ENCODE assay signal across 8 cellular contexts in the genomic region with DNA sequence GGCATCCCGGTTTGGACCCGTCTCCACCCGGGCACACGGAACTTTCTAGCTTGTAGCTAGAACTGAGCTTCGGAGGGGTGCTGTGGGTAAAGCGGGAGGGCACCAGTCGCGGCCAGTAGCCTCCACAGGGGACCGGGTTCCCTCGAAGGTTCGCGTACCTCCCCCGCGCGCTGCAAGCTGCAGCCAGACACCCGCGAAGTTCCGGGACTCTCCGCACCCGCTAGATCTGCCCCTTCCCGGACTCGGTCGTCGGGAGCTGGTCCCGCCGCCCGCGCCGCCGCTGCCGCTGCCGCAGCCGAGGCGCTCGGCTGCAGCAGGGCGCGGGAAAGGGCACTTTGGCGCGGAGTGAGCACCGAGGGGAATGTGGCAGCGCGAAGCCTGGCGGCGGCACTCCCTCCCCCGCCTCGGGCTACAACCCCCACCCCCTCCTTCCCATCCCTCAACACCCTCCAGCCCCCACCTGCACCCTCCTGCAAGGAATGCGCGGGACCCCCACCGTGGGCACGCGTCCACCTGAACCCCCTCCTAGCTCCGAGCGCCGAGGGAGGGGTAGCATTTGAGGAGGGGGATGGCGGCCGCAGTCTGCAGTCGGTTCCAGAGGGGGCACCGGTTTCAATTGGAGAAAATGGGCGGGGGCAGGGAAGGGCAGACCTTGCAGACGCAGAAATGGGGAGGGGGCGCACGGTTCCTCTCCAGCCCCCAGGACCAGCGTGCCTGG. TPM values are rescaled to one million over a fixed set of nuclear protein-coding genes. Genes with fewer than 3 reads are reported as not detected.
A peak's percentile ranks its signal among the peaks of the same experiment; 100 is the strongest.
DNase-seq lines count a peak whose midpoint lies in the region; ATAC-seq and TF ChIP-seq lines count a peak whose summit lies in the region.

No MANE protein-coding gene starts in this region.

- H3K4me3 ChIP-seq in testis (peak overlapping the region; percentile 40 to 56), thyroid gland (replicated peaks in 1 of 3) (peak overlapping the region in 1 of 3 donors; percentile 6)

- TF ChIP-seq POLR2A in testis (IDR thresholded peaks at IDR 0.05) (no peak), thyroid gland (IDR thresholded peaks at IDR 0.05) (no peak)

- POLR2A ChIA-PET in activated CD4-positive, alpha-beta memory T cell treated with anti-CD3 and anti-CD28 coated beads, Interleukin-2, amount 10 ng/mL, durations not matched to agents 7 days and 5 days (lab: Charles Lee) = no interaction called here

- no peaks in the 10 kb centered on the region for H3K36me3 ChIP-seq in testis (ENCODE audit: low read depth, missing control alignments)
- H3K36me3 ChIP-seq in thyroid gland = no peaks in the 10 kb centered on the region

- H3K9me3 Mint-ChIP-seq in activated CD4-positive, alpha-beta T cell treated with anti-CD3 and anti-CD28 coated beads, Interleukin-2, amount 10 ng/mL, durations not matched to agents 24 days and 14 days = no peaks in the 10 kb centered on the region
- H3K9me3 Mint-ChIP-seq in activated CD4-positive, alpha-beta memory T cell treated with anti-CD3 and anti-CD28 coated beads, Interleukin-2, amount 10 ng/mL, durations not matched to agents 7 days and 5 days = no peaks in the 10 kb centered on the region

- peak overlapping the region; percentile 76 for H3K4me3 Mint-ChIP-seq in activated CD4-positive, alpha-beta T cell treated with anti-CD3 and anti-CD28 coated beads, Interleukin-2, amount 10 ng/mL, durations not matched to agents 24 days and 14 days
- H3K4me3 Mint-ChIP-seq in activated CD4-positive, alpha-beta memory T cell treated with anti-CD3 and anti-CD28 coated beads, Interleukin-2, amount 10 ng/mL, durations not matched to agents 7 days and 5 days = peak overlapping the region; percentile 48

- CTCF ChIA-PET in activated CD4-positive, alpha-beta memory T cell treated with anti-CD3 and anti-CD28 coated beads, Interleukin-2, amount 10 ng/mL, durations not matched to agents 7 days and 5 days (lab: Charles Lee) = interaction anchor here (0.8 to 1.7 kb wide), 2 partner anchors 531 to 533 kb away, joined by 3 to 12 read pairs; no protein-coding TSS in a partner anchor

- no peak overlapping the region for H3K27ac Mint-ChIP-seq in activated CD4-positive, alpha-beta T cell treated with anti-CD3 and anti-CD28 coated beads, Interleukin-2, amount 10 ng/mL, durations not matched to agents 24 days and 14 days
- H3K27ac Mint-ChIP-seq in activated CD4-positive, alpha-beta memory T cell treated with anti-CD3 and anti-CD28 coated beads, Interleukin-2, amount 10 ng/mL, durations not matched to agents 7 days and 5 days = no peak overlapping the region

- no peak for ATAC-seq in GM19467 (IDR thresholded peaks at IDR 0.05; ENCODE audit: unreplicated experiment)

- H3K27me3 Mint-ChIP-seq in activated CD4-positive, alpha-beta T cell treated with anti-CD3 and anti-CD28 coated beads, Interleukin-2, amount 10 ng/mL, durations not matched to agents 24 days and 14 days = peaks cover 67% of the 10 kb centered on the region
- peaks cover 60% of the 10 kb centered on the region for H3K27me3 Mint-ChIP-seq in activated CD4-positive, alpha-beta memory T cell treated with anti-CD3 and anti-CD28 coated beads, Interleukin-2, amount 10 ng/mL, durations not matched to agents 7 days and 5 days

- intact Hi-C loops in activated CD4-positive, alpha-beta T cell treated with anti-CD3 and anti-CD28 coated beads, Interleukin-2, amount 10 ng/mL, durations not matched to agents 24 days and 14 days (cut with micrococcal nuclease) = no loop called here
- intact Hi-C loops in testis (cut with DNase I; ENCODE audit: low total_unique reads) = loop anchor here (10.0 kb wide), 1 partner anchor 429 kb away; no protein-coding TSS in a partner anchor
- intact Hi-C loops in thyroid gland (cut with DNase I) = no loop called here

- H3K27ac ChIP-seq in testis (no peak overlapping the region), thyroid gland (no peak overlapping the region)

- H3K27me3 ChIP-seq in testis = no peaks in the 10 kb centered on the region
- peaks cover 33% of the 10 kb centered on the region for H3K27me3 ChIP-seq in thyroid gland

- WGBS in testis, 2 donors = 1% methylated on average over 28 to 61 of the region's 63 CpGs
- 1 to 2% methylated on average over 27 to 34 of the region's 63 CpGs for WGBS in thyroid gland, 2 donors

- peak; percentile 57 for DNase-seq in activated CD4-positive, alpha-beta T cell treated with anti-CD3 and anti-CD28 coated beads, Interleukin-2, amount 10 ng/mL, durations not matched to agents 24 days and 14 days
- DNase-seq in activated CD4-positive, alpha-beta T cell treated with anti-CD3 and anti-CD28 coated beads, Interleukin-2, amount 50 U/mL, for 1 hour = no peak
- no peak for DNase-seq in activated CD4-positive, alpha-beta memory T cell treated with anti-CD3 and anti-CD28 coated beads, Interleukin-2, amount 10 ng/mL, durations not matched to agents 7 days and 5 days
- DNase-seq in iPS-NIHi7 (ENCODE audit: extremely low spot score) (peak; percentile 27), testis (peak; percentile 22), thyroid gland (no peak), cortex of kidney (lab: John Stamatoyannopoulos, UW) (no peak)

- H3K4me1 ChIP-seq in testis (peaks cover 19% of the 10 kb centered on the region), thyroid gland (peaks cover 16 to 26% of the 10 kb centered on the region in 2 donors)

- peaks cover 2% of the 10 kb centered on the region for H3K36me3 Mint-ChIP-seq in activated CD4-positive, alpha-beta T cell treated with anti-CD3 and anti-CD28 coated beads, Interleukin-2, amount 10 ng/mL, durations not matched to agents 24 days and 14 days (ENCODE audit: low read depth)
- no peaks in the 10 kb centered on the region for H3K36me3 Mint-ChIP-seq in activated CD4-positive, alpha-beta memory T cell treated with anti-CD3 and anti-CD28 coated beads, Interleukin-2, amount 10 ng/mL, durations not matched to agents 7 days and 5 days (ENCODE audit: low read depth)

- H3K9me3 ChIP-seq in testis (no peaks in the 10 kb centered on the region), thyroid gland (no peaks in the 10 kb centered on the region)

- H3K4me1 Mint-ChIP-seq in activated CD4-positive, alpha-beta T cell treated with anti-CD3 and anti-CD28 coated beads, Interleukin-2, amount 10 ng/mL, durations not matched to agents 24 days and 14 days = peaks cover 5% of the 10 kb centered on the region
- peaks cover 7% of the 10 kb centered on the region for H3K4me1 Mint-ChIP-seq in activated CD4-positive, alpha-beta memory T cell treated with anti-CD3 and anti-CD28 coated beads, Interleukin-2, amount 10 ng/mL, durations not matched to agents 7 days and 5 days

- TF ChIP-seq CTCF in testis (IDR thresholded peaks at IDR 0.05) (no peak), thyroid gland (IDR thresholded peaks at IDR 0.05) (no peak)

RNA-seq across cellular contexts. Expression of gene CSMD2, which starts 1.1 kb away (rescaled TPM):
- total RNA-seq in activated CD4-positive, alpha-beta T cell treated with anti-CD3 and anti-CD28 coated beads, Interleukin-2, amount 10 ng/mL, durations not matched to agents 24 days and 14 days = not detected in 2 replicates
- total RNA-seq in activated CD4-positive, alpha-beta memory T cell treated with anti-CD3 and anti-CD28 coated beads, Interleukin-2, amount 10 ng/mL, durations not matched to agents 7 days and 5 days = not detected
- total RNA-seq in testis (1 to 10 TPM; 2.7 to 3.8 TPM), thyroid gland (under 1 TPM in 3 of 4 donors, not detected in 1; 0.10 to 0.45 (median 0.13) TPM)
- 1.2 TPM for polyA plus RNA-seq in testis (ENCODE audit: insufficient read depth, low read depth, low replicate concordance)

RNA-seq across cellular contexts. Expression of gene C1orf94, which starts 12.8 kb away (rescaled TPM):
- total RNA-seq in activated CD4-positive, alpha-beta T cell treated with anti-CD3 and anti-CD28 coated beads, Interleukin-2, amount 10 ng/mL, durations not matched to agents 24 days and 14 days = not detected in 2 replicates
- total RNA-seq in activated CD4-positive, alpha-beta memory T cell treated with anti-CD3 and anti-CD28 coated beads, Interleukin-2, amount 10 ng/mL, durations not matched to agents 7 days and 5 days = not detected
- total RNA-seq in testis = 10 to 100 TPM; 16.5 to 17.9 TPM
- polyA plus RNA-seq in testis (ENCODE audit: insufficient read depth, low read depth, low replicate concordance) = 68.8 TPM
- not detected for total RNA-seq in thyroid gland

Comparison
In these comparisons a context has a peak if more than half of its experiments do, and no peak if none do; other contexts are left out.
1. DNase-seq: peak in activated CD4-positive, alpha-beta T cell treated with anti-CD3 and anti-CD28 coated beads, Interleukin-2, amount 10 ng/mL, durations not matched to agents 24 days and 14 days (single experiment), iPS-NIHi7 (single experiment) and testis (single experiment); none in activated CD4-positive, alpha-beta T cell treated with anti-CD3 and anti-CD28 coated beads, Interleukin-2, amount 50 U/mL, for 1 hour (single experiment), activated CD4-positive, alpha-beta memory T cell treated with anti-CD3 and anti-CD28 coated beads, Interleukin-2, amount 10 ng/mL, durations not matched to agents 7 days and 5 days (single experiment), thyroid gland (0 of 2) and cortex of kidney (single experiment).
2. RNA of gene C1orf94, which starts 12.8 kb away (total RNA-seq): 16.5 to 17.9 TPM in testis; not detected in activated CD4-positive, alpha-beta T cell treated with anti-CD3 and anti-CD28 coated beads, Interleukin-2, amount 10 ng/mL, durations not matched to agents 24 days and 14 days, not detected in activated CD4-positive, alpha-beta memory T cell treated with anti-CD3 and anti-CD28 coated beads, Interleukin-2, amount 10 ng/mL, durations not matched to agents 7 days and 5 days and not detected in thyroid gland; every median in the first group is over 10 times any median in the second.